In the genomic region with DNA sequence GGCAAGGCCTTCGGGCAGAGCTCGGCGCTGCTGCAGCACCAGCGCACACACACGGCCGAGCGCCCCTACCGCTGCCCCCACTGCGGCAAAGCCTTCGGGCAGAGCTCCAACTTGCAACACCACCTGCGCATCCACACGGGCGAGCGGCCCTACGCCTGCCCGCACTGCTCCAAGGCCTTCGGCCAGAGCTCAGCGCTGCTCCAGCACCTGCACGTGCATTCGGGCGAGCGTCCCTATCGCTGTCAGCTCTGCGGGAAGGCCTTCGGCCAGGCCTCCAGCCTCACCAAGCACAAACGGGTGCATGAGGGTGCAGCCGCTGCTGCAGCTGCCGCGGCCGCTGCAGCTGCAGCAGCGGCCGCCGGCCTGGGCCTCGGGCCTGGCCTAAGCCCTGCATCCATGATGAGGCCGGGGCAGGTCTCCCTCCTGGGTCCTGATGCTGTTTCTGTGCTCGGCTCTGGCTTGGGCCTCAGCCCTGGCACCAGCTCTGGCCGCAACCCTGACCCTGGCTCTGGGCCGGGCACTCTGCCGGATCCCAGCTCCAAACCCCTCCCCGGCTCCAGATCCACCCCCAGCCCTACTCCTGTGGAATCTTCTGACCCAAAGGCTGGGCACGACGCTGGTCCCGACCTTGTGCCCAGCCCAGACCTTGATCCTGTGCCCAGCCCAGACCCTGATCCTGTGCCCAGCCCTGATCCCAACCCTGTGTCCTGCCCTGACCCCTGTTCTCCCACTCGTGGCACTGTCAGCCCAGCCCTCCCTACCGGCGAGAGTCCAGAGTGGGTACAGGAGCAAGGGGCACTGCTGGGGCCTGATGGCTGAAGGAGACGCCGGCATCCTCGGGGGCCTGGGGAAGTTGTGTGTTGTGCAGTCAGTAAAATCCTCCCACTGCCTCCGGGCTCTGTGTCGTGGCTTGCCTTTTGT, we compare ENCODE assay signal across 2 cellular contexts.
TF ChIP-seq lines count a peak whose summit lies in the region.

No MANE protein-coding gene starts in this region.

TF ChIP-seq in K562, 482 proteins besides CTCF, POLR2A, EP300 and RAD21:
- TF ChIP-seq ZZZ3 (IDR thresholded peaks at IDR 0.05) (no peak), POLR2G (IDR thresholded peaks at IDR 0.05; ENCODE audit: low read depth, low read length) (0 out of 2 replicates have a peak, but pooled peaks have one; percentile 25), ELF1 (tag; IDR thresholded peaks at IDR 0.05) (no peak), NRF1 (conservative IDR thresholded peaks at IDR 0.05 in 1 of 2, IDR thresholded peaks at IDR 0.05 in 1 of 2) (no peak)
TF ChIP-seq in K562: peak in this region for 1.

TF ChIP-seq in liver, 16 proteins besides CTCF, POLR2A, EP300 and RAD21:
- no peak for TF ChIP-seq MAX (IDR thresholded peaks at IDR 0.05)
- TF ChIP-seq NR2F2 (IDR thresholded peaks at IDR 0.05) = peak; percentile 59
- peak; percentile 84 to 93 for TF ChIP-seq RXRA (IDR thresholded peaks at IDR 0.05)
- TF ChIP-seq FOXA1 (IDR thresholded peaks at IDR 0.05) = no peak
- TF ChIP-seq HNF4A (conservative IDR thresholded peaks at IDR 0.05) = peak; percentile 70 to 83
- peak; percentile 75 for TF ChIP-seq SP1 (IDR thresholded peaks at IDR 0.05)
- TF ChIP-seq ZBTB33 (IDR thresholded peaks at IDR 0.05) = no peak
